In genomic region chr17:81939218-81939617, GRCh38 we compare ENCODE assay signal across 29 cellular contexts. TPM values are rescaled to one million over a fixed set of nuclear protein-coding genes. Genes with fewer than 3 reads are reported as not detected.
DNase-seq lines count a peak whose midpoint lies in the region; TF ChIP-seq lines count a peak whose summit lies in the region.
"Had no signal": no experiment of that assay in that cellular context is flagged by ENCODE, and none has a peak within 500 bp of the region (broad histone marks: within the 10 kb centered on the region; RNA-seq: fewer than 3 reads in every experiment).

No MANE protein-coding gene starts in this region.

- H3K27me3 Mint-ChIP-seq in MCF 10A (ENCODE audit: insufficient read depth, unreplicated experiment) = no peaks in the 10 kb centered on the region
- peaks cover 16% of the 10 kb centered on the region for H3K27me3 Mint-ChIP-seq in endothelial cell (ENCODE audit: unreplicated experiment)
- H3K27me3 Mint-ChIP-seq: activated CD8-positive, alpha-beta T cell treated with anti-CD3 and anti-CD28 coated beads for 36 hours had no signal

- no peak overlapping the region for H3K4me3 ChIP-seq in breast epithelium
- peak overlapping the region; percentile 88 to 90 (median 89) for H3K4me3 ChIP-seq in skeletal muscle tissue (ENCODE audit: low read length in 3 of 3)
- H3K4me3 ChIP-seq: hepatocyte, lung, ovary had no signal

- POLR2A ChIA-PET in MCF 10A (lab: Yijun Ruan, JAX) = interaction anchor here (0.7 kb wide), 1 partner anchor 9 kb away, joined by 3 read pairs; no protein-coding TSS in a partner anchor

- CTCF ChIA-PET in MCF 10A (lab: Yijun Ruan, JAX) = no interaction called here

- BruUV-seq in MCF 10A (replicated peaks; lab: Mats Ljungman, UMichigan) = no TSS peak

- H3K9ac ChIP-seq in skeletal muscle tissue (ENCODE audit: low read depth in 1 of 3, low read length in 3 of 3) = peak overlapping the region; percentile 96 to 100 (median 99)
- H3K9ac ChIP-seq: SK-N-SH had no signal

- intact Hi-C loops in breast epithelium (cut with DNase I; ENCODE audit: low total_unique reads) = no loop called here
- intact Hi-C loops in MCF 10A (cut with micrococcal nuclease) = no loop called here

- TF ChIP-seq CTCF in breast epithelium (IDR thresholded peaks at IDR 0.05) (no peak), MCF 10A (IDR thresholded peaks at IDR 0.05; ENCODE audit: unreplicated experiment) (no peak), endothelial cell (IDR thresholded peaks at IDR 0.05; ENCODE audit: unreplicated experiment) (no peak)

- H3K27ac Mint-ChIP-seq in MCF 10A (ENCODE audit: low read depth, unreplicated experiment) (no peak overlapping the region), endothelial cell (ENCODE audit: unreplicated experiment) (no peak overlapping the region)
- H3K27ac Mint-ChIP-seq: activated CD8-positive, alpha-beta T cell treated with anti-CD3 and anti-CD28 coated beads for 36 hours; activated naive CD4-positive, alpha-beta T cell treated with anti-CD3 and anti-CD28 coated beads for 36 hours; activated T-helper 1 cell treated with anti-CD3 and anti-CD28 coated beads, Interleukin-12 subunit alpha, Interleukin-12 subunit beta, Interleukin-2, Interleukin-4 antibody, amounts not matched to agents 30 ng/mL and 10 ng/mL and 1 ng/mL, durations not matched to agents 14 hours and 24 hours and 36 hours; stimulated activated naive B cell treated with anti-CD40 and anti-IgM and Interleukin-4, amounts not matched to agents 10 μg/mL and 1 μg/mL and 100 μg/mL, for 72 hours; T-helper 17 cell; type B pancreatic cell had no signal

- H3K4me1 Mint-ChIP-seq in MCF 10A (ENCODE audit: insufficient read depth, unreplicated experiment) (peaks cover 7% of the 10 kb centered on the region), endothelial cell (ENCODE audit: unreplicated experiment) (peaks cover 11% of the 10 kb centered on the region)

- DNase-seq in breast epithelium (ENCODE audit: low spot score in 2 of 2) (no peak), MCF 10A (ENCODE audit: unreplicated experiment) (no peak), endothelial cell (ENCODE audit: low spot score) (peak; percentile 7), HK-2 (ENCODE audit: unreplicated experiment) (no peak)
- DNase-seq in activated effector memory CD4-positive, alpha-beta T cell treated with anti-CD3 and anti-CD28 coated beads, Interleukin-2, amount 50 U/mL, for 16 hours = no peak
- DNase-seq: activated CD8-positive, alpha-beta memory T cell treated with anti-CD3 and anti-CD28 coated beads, Interleukin-2, amount 50 U/mL, for 48 hours; activated CD8-positive, alpha-beta T cell treated with anti-CD3 and anti-CD28 coated beads for 36 hours; activated naive CD4-positive, alpha-beta T cell treated with anti-CD3 and anti-CD28 coated beads for 36 hours; cerebellar nuclear complex; DMS79; Karpas-422; naive thymus-derived CD8-positive, alpha-beta T cell; NCI-H1436; NCI-H2081; NCI-H526; retina; SK-N-SH; small intestine; stimulated activated naive B cell treated with anti-CD40 and anti-IgM and Interleukin-4, amounts not matched to agents 10 μg/mL and 1 μg/mL and 100 μg/mL, for 72 hours; T-helper 17 cell had no signal

- TF ChIP-seq POLR2A in breast epithelium (IDR thresholded peaks at IDR 0.05) = no peak

- peaks cover 1% of the 10 kb centered on the region for H3K36me3 Mint-ChIP-seq in MCF 10A (ENCODE audit: insufficient read depth, unreplicated experiment)
- H3K36me3 Mint-ChIP-seq in endothelial cell (ENCODE audit: low read depth, unreplicated experiment) = no peaks in the 10 kb centered on the region
- H3K36me3 Mint-ChIP-seq: naive thymus-derived CD8-positive, alpha-beta T cell; type B pancreatic cell had no signal

- H3K36me3 ChIP-seq in breast epithelium (no peaks in the 10 kb centered on the region), skeletal muscle tissue (ENCODE audit: control insufficient read depth in 3 of 3, insufficient read depth in 3 of 3, low read length in 3 of 3) (peaks cover 0 to 17% (median 0%) of the 10 kb centered on the region in 3 donors)
- H3K36me3 ChIP-seq: ovary had no signal

- H3K4me3 Mint-ChIP-seq in MCF 10A (ENCODE audit: unreplicated experiment) (no peak overlapping the region), endothelial cell (ENCODE audit: unreplicated experiment) (no peak overlapping the region)
- H3K4me3 Mint-ChIP-seq: activated naive CD4-positive, alpha-beta T cell treated with anti-CD3 and anti-CD28 coated beads for 36 hours; T-helper 17 cell had no signal

- no peaks in the 10 kb centered on the region for H3K9me3 Mint-ChIP-seq in MCF 10A (ENCODE audit: unreplicated experiment)
- no peaks in the 10 kb centered on the region for H3K9me3 Mint-ChIP-seq in endothelial cell (ENCODE audit: unreplicated experiment)
- H3K9me3 Mint-ChIP-seq: activated CD8-positive, alpha-beta T cell treated with anti-CD3 and anti-CD28 coated beads for 36 hours; activated naive CD4-positive, alpha-beta T cell treated with anti-CD3 and anti-CD28 coated beads for 36 hours; activated T-helper 1 cell treated with anti-CD3 and anti-CD28 coated beads, Interleukin-12 subunit alpha, Interleukin-12 subunit beta, Interleukin-2, Interleukin-4 antibody, amounts not matched to agents 30 ng/mL and 10 ng/mL and 1 ng/mL, durations not matched to agents 14 hours and 24 hours and 36 hours; naive thymus-derived CD8-positive, alpha-beta T cell; stimulated activated naive B cell treated with anti-CD40 and anti-IgM and Interleukin-4, amounts not matched to agents 10 μg/mL and 1 μg/mL and 100 μg/mL, for 72 hours; type B pancreatic cell had no signal

- H3K27me3 ChIP-seq in breast epithelium (no peaks in the 10 kb centered on the region), skeletal muscle tissue (ENCODE audit: control insufficient read depth in 3 of 3, insufficient read depth in 3 of 3, low read length in 3 of 3) (peaks cover 0 to 6% (median 0%) of the 10 kb centered on the region in 3 donors)
- H3K27me3 ChIP-seq: hepatocyte, ovary had no signal

- H3K9me3 ChIP-seq in breast epithelium (no peaks in the 10 kb centered on the region), skeletal muscle tissue (ENCODE audit: control insufficient read depth in 3 of 3, low read length in 3 of 3) (no peaks in the 10 kb centered on the region)
- H3K9me3 ChIP-seq: ovary, SK-N-SH had no signal

- H3K27ac ChIP-seq in breast epithelium = peak overlapping the region; percentile 50 to 75
- H3K27ac ChIP-seq in skeletal muscle tissue (ENCODE audit: low read depth, low read length) = peak overlapping the region; percentile 100
- H3K27ac ChIP-seq: 22Rv1, C4-2B, hepatocyte, ovary had no signal

- H3K4me1 ChIP-seq in breast epithelium = peaks cover 0 to 5% of the 10 kb centered on the region in 2 donors
- peaks cover 31 to 54% (median 41%) of the 10 kb centered on the region in 3 donors for H3K4me1 ChIP-seq in skeletal muscle tissue (ENCODE audit: control insufficient read depth in 3 of 3, insufficient read depth in 3 of 3, low read length in 3 of 3)

RNA-seq across cellular contexts. Expression of gene PYCR1, which starts 2.1 kb away (rescaled TPM):
- 10 to 100 TPM in 2 of 3 donors, 1 to 10 TPM in 1; 3.0 to 30.2 (median 15.5) TPM for total RNA-seq in breast epithelium
- 151 and 154 TPM in 2 replicates for total RNA-seq in MCF 10A (2022)
- 24.4 TPM for total RNA-seq in endothelial cell (ENCODE audit: unreplicated experiment)
- 43.8 TPM for total RNA-seq in skeletal muscle tissue

RNA-seq across cellular contexts. Expression of gene MYADML2, which starts 7.8 kb away (rescaled TPM):
- total RNA-seq in breast epithelium (not detected), MCF 10A (2022) (not detected in 2 replicates), endothelial cell (ENCODE audit: unreplicated experiment) (not detected), skeletal muscle tissue (16.7 TPM)
- total RNA-seq: activated CD8-positive, alpha-beta T cell treated with anti-CD3 and anti-CD28 coated beads for 36 hours; activated naive CD4-positive, alpha-beta T cell treated with anti-CD3 and anti-CD28 coated beads for 36 hours; hepatocyte; lung; mononuclear cell; naive thymus-derived CD8-positive, alpha-beta T cell; ovary; T-helper 17 cell had no signal

RNA-seq across cellular contexts. Expression of gene MAFG, which starts 11.7 kb away (rescaled TPM):
- 10 to 100 TPM; 12.3 to 15.2 (median 14.1) TPM for total RNA-seq in breast epithelium
- 38.1 and 48.9 TPM in 2 replicates for total RNA-seq in MCF 10A (2022)
- total RNA-seq in endothelial cell (ENCODE audit: unreplicated experiment) = 23.6 TPM
- total RNA-seq in skeletal muscle tissue = 8.9 TPM

RNA-seq across cellular contexts. Expression of gene SIRT7, which starts 21.2 kb away (rescaled TPM):
- total RNA-seq in breast epithelium (10 to 100 TPM; 20.6 to 27.2 (median 25.8) TPM), MCF 10A (2022) (36.6 and 44.8 TPM in 2 replicates), endothelial cell (ENCODE audit: unreplicated experiment) (14.4 TPM), skeletal muscle tissue (3.7 TPM)

RNA-seq across cellular contexts. Expression of gene NOTUM, which starts 21.8 kb away (rescaled TPM):
- total RNA-seq in breast epithelium (under 1 TPM in 1 of 3 donors, not detected in 2; 0.29 TPM), MCF 10A (2022) (not detected in 2 replicates), endothelial cell (ENCODE audit: unreplicated experiment) (not detected), skeletal muscle tissue (0.52 TPM)
- total RNA-seq: mononuclear cell; naive thymus-derived CD8-positive, alpha-beta T cell; T-helper 17 cell had no signal

Comparison
In these comparisons a context has a peak if more than half of its experiments do, and no peak if none do; other contexts are left out.
1. H3K4me3 ChIP-seq: peak in skeletal muscle tissue (3 of 3); none in breast epithelium (0 of 3).
2. RNA of gene MYADML2, which starts 7.8 kb away (total RNA-seq): 16.7 TPM in skeletal muscle tissue (single experiment); not detected in breast epithelium, not detected in MCF 10A and not detected in endothelial cell (single experiment); every median in the first group is over 10 times any median in the second.